Comparison of ENCODE assay signal across 20 cellular contexts in the genomic region with DNA sequence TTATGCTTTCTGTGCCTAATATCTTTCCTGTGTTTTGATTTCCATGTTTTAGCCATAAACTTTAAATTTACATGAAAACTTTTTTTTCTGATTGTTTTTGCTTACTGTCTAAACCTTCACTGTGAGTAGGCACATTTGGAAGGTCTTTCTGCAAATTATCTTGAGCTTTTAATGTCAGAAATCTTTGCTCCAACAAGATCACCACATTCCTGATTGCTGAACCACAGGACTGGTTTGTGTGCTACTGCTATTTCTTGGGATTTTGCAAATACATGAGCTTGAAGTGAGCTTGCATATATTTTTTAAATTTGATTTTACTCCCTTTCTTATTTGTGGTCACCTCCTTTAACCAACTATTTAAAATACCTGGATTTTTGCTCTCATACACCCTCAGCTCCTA.
"Had no signal": no experiment of that assay in that cellular context is flagged by ENCODE, and none has a peak within 500 bp of the region (broad histone marks: within the 10 kb centered on the region; RNA-seq: fewer than 3 reads in every experiment).

No MANE protein-coding gene starts in this region.

- H3K4me1 ChIP-seq: gastroesophageal sphincter, left ventricle myocardium inferior, pancreas, thyroid gland had no signal

- H3K27ac Mint-ChIP-seq: activated naive CD8-positive, alpha-beta T cell treated with anti-CD3 and anti-CD28 coated beads for 36 hours had no signal

- DNase-seq: activated CD4-positive, alpha-beta T cell treated with anti-CD3 and anti-CD28 coated beads, Interleukin-2, amount 50 U/mL, for 4 hours; activated CD4-positive, CD25-positive, alpha-beta regulatory T cell treated with anti-CD3 and anti-CD28 coated beads, Interleukin-2, amount 50 U/mL, for 72 hours; activated effector memory CD4-positive, alpha-beta T cell treated with Interleukin-2 at 50 U/mL for 16 hours; activated naive CD8-positive, alpha-beta T cell treated with anti-CD3 and anti-CD28 coated beads for 36 hours; activated T-cell treated with anti-CD3 and anti-CD28 coated beads, Interleukin-2, amount 50 U/mL, for 1 hour; aorta; central memory CD4-positive, alpha-beta T cell; dermis blood vessel endothelial cell; left ventricle myocardium inferior; mesendoderm; pancreas; stimulated activated CD4-positive, alpha-beta T cell treated with anti-CD3 and anti-CD28 coated beads, Interleukin-4, amount 100 ng/mL, for 1 hour; stomach; T-helper 9 cell; thyroid gland had no signal

- H3K27me3 Mint-ChIP-seq: activated naive CD8-positive, alpha-beta T cell treated with anti-CD3 and anti-CD28 coated beads for 36 hours had no signal

- FAIRE-seq: keratinocyte, pancreas, urothelium cell line had no signal

- H3K27ac ChIP-seq: gastroesophageal sphincter, left ventricle myocardium inferior, pancreas, stomach, thyroid gland had no signal

- H3K9me3 ChIP-seq: gastroesophageal sphincter, left ventricle myocardium inferior, pancreas, stomach, thyroid gland had no signal

- H3K27me3 ChIP-seq: gastroesophageal sphincter, pancreas, stomach, thyroid gland had no signal

- H3K4me3 Mint-ChIP-seq: activated naive CD8-positive, alpha-beta T cell treated with anti-CD3 and anti-CD28 coated beads for 36 hours; neural crest cell had no signal

- H3K4me3 ChIP-seq: gastroesophageal sphincter, left ventricle myocardium inferior, pancreas, stomach, thyroid gland had no signal

- H3K9me3 Mint-ChIP-seq: activated naive CD8-positive, alpha-beta T cell treated with anti-CD3 and anti-CD28 coated beads for 36 hours; neural crest cell had no signal

- ATAC-seq: esophagus mucosa, gastroesophageal sphincter, pancreas had no signal

- H3K4me1 Mint-ChIP-seq: neural crest cell had no signal
